13 cellular contexts compared by ENCODE assay signal in genomic region chr12:4819654-4820053, GRCh38.
DNase-seq lines count a peak whose midpoint lies in the region; ATAC-seq and TF ChIP-seq lines count a peak whose summit lies in the region.
"Had no signal": no experiment of that assay in that cellular context is flagged by ENCODE, and none has a peak within 500 bp of the region (broad histone marks: within the 10 kb centered on the region; RNA-seq: fewer than 3 reads in every experiment).

No MANE protein-coding gene starts in this region.

- TF ChIP-seq CTCF in GM10248 (IDR thresholded peaks at IDR 0.05; ENCODE audit: control extremely low read depth, extremely low read depth, low read depth, missing control alignments): no peak

- CTCF ChIA-PET in GM10248 (lab: Yijun Ruan, JAX): interaction anchor here (0.9 to 2.1 kb wide), 4 partner anchors 8 to 123 kb away, joined by 3 to 6 read pairs (median 4); no protein-coding TSS in a partner anchor

- ATAC-seq in GM21723 (IDR thresholded peaks at IDR 0.05; ENCODE audit: unreplicated experiment) (peak; percentile 63), HG03439 (IDR thresholded peaks at IDR 0.05; ENCODE audit: unreplicated experiment) (no peak)
- ATAC-seq: activated naive CD8-positive, alpha-beta T cell treated with anti-CD3 and anti-CD28 coated beads, Interleukin-2, amount 50 U/mL, for 24 hours; right lobe of liver had no signal

- DNase-seq in GM10248 (ENCODE audit: extremely low spot score) (peak; percentile 44), NOMO-1 (lab: John Stamatoyannopoulos, UW; ENCODE audit: unreplicated experiment in 2 of 2) (peak; percentile 59 to 96), myocyte (ENCODE audit: low read depth) (peak; percentile 18), retina (no peak), D341Med (ENCODE audit: low spot score) (no peak), NCI-H1694 (lab: John Stamatoyannopoulos, UW) (no peak)
- DNase-seq: activated CD4-positive, alpha-beta T cell treated with anti-CD3 and anti-CD28 coated beads, Interleukin-2, amount 50 U/mL, for 4 hours; activated naive CD8-positive, alpha-beta T cell treated with anti-CD3 and anti-CD28 coated beads, Interleukin-2, amount 50 U/mL, for 24 hours; hippocampal formation; NCI-H2081 treated with DMSO at 0.1 percent for 48 hours; right lobe of liver had no signal

- POLR2A ChIA-PET in GM10248 (lab: Yijun Ruan, JAX): no interaction called here

Comparison
In these comparisons a context has a peak if more than half of its experiments do, and no peak if none do; other contexts are left out.
1. DNase-seq: peak in GM10248 (single experiment), NOMO-1 (2 of 2) and myocyte (single experiment); none in retina (single experiment), D341Med (single experiment) and NCI-H1694 (single experiment).